In the genomic region with DNA sequence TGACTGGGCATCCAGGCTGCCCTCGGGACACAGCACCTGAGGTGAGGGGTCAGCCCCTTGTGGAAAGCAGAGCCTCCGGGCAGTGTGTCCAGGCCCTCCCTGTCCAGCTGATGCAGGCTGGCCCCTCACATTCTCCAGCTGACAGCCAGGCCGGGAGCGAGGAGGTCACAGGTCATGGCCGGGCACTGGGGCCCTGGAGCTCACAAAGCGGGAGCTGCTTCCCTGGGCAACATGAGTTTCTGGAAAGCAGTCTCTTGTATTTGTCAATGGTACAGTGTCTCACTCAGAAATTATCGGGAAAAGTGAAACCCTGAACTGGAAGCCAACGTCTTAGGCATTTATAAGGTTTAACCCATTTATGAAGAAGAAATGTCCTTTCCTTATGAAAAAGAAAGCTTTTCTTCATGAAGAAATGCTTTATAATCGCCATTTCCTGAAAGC, we compare ENCODE assay signal across 18 cellular contexts.
"Had no signal": no experiment of that assay in that cellular context is flagged by ENCODE, and none has a peak within 500 bp of the region (broad histone marks: within the 10 kb centered on the region; RNA-seq: fewer than 3 reads in every experiment).

No MANE protein-coding gene starts in this region.

- H3K27me3 ChIP-seq: colonic mucosa, gastrocnemius medialis, suprapubic skin, upper lobe of left lung had no signal

- H3K4me3 Mint-ChIP-seq: activated CD4-positive, alpha-beta T cell treated with anti-CD3 and anti-CD28 coated beads, Interleukin-2, amount 10 ng/mL, durations not matched to agents 7 days and 5 days; activated T-cell treated with anti-CD3 and anti-CD28 coated beads, Interleukin-2, amount 50 U/mL, for 72 hours; naive thymus-derived CD4-positive, alpha-beta T cell; stimulated activated naive CD8-positive, alpha-beta T cell treated with anti-CD3 and anti-CD28 coated beads, Interleukin-15, Interleukin-2, amounts not matched to agents 100 ng/mL and 50 ng/mL, for 24 hours had no signal

- ATAC-seq: activated T-cell treated with anti-CD3 and anti-CD28 coated beads, Interleukin-2, amount 50 U/mL, for 72 hours; gastrocnemius medialis; mucosa of descending colon; naive thymus-derived CD4-positive, alpha-beta T cell had no signal

- H3K27ac Mint-ChIP-seq: activated CD4-positive, alpha-beta T cell treated with anti-CD3 and anti-CD28 coated beads, Interleukin-2, amount 10 ng/mL, durations not matched to agents 7 days and 5 days; activated naive CD4-positive, alpha-beta T cell treated with anti-CD3 and anti-CD28 coated beads, Interleukin-2, amount 50 U/mL, for 72 hours; naive thymus-derived CD4-positive, alpha-beta T cell; stimulated activated naive CD8-positive, alpha-beta T cell treated with anti-CD3 and anti-CD28 coated beads, Interleukin-15, Interleukin-2, amounts not matched to agents 100 ng/mL and 50 ng/mL, for 24 hours had no signal

- H3K4me1 ChIP-seq: colonic mucosa, suprapubic skin, upper lobe of left lung had no signal

- H3K9me3 ChIP-seq: suprapubic skin had no signal

- H3K36me3 ChIP-seq: colonic mucosa, gastrocnemius medialis, suprapubic skin, upper lobe of left lung had no signal

- H3K27me3 Mint-ChIP-seq: activated CD4-positive, alpha-beta T cell treated with anti-CD3 and anti-CD28 coated beads, Interleukin-2, amount 10 ng/mL, durations not matched to agents 7 days and 5 days; progenitor cell of endocrine pancreas; stimulated activated naive CD8-positive, alpha-beta T cell treated with anti-CD3 and anti-CD28 coated beads, Interleukin-15, Interleukin-2, amounts not matched to agents 100 ng/mL and 50 ng/mL, for 24 hours had no signal

- H3K4me3 ChIP-seq: colonic mucosa, gastrocnemius medialis, left ventricle myocardium inferior, mucosa of descending colon, suprapubic skin, upper lobe of left lung had no signal

- DNase-seq: activated CD4-positive, alpha-beta T cell treated with anti-CD3 and anti-CD28 coated beads, Interleukin-2, amount 10 ng/mL, durations not matched to agents 7 days and 5 days; activated CD8-positive, alpha-beta memory T cell treated with anti-CD3 and anti-CD28 coated beads, Interleukin-2, amount 50 U/mL, for 48 hours; activated gamma-delta T cell; activated T-cell treated with anti-CD3 and anti-CD28 coated beads, Interleukin-2, amount 50 U/mL, for 72 hours; colonic mucosa; effector CD8-positive, alpha-beta T cell; gastrocnemius medialis; left ventricle myocardium inferior; mucosa of descending colon; naive thymus-derived CD4-positive, alpha-beta T cell; occipital lobe; right cardiac atrium had no signal

- H3K27ac ChIP-seq: colonic mucosa, epithelial cell of prostate, gastrocnemius medialis, left ventricle myocardium inferior, suprapubic skin, upper lobe of left lung had no signal
